In the genomic region with DNA sequence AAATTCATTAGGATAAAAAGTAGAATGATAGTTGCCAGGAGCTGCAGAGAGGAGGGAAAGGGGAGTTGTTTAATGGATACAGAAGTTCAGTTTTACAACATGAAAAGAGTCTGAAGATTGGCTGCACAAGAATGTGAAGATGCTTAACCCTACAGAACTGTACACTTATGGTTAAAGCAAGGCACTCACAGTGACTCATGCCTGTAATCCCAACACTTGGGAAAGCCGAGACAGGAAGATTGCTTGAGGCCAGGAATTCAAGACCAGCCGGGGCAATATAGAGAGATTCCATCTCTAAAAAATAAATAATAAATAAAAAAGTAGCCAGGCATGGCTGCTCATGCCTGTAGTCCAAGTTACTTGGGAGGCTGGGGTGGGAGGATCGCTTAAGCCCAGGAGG, we compare ENCODE assay signal across 19 cellular contexts.
DNase-seq lines count a peak whose midpoint lies in the region; ATAC-seq, FAIRE-seq and TF ChIP-seq lines count a peak whose summit lies in the region.
"Had no signal": no experiment of that assay in that cellular context is flagged by ENCODE, and none has a peak within 500 bp of the region (broad histone marks: within the 10 kb centered on the region; RNA-seq: fewer than 3 reads in every experiment).

No MANE protein-coding gene starts in this region.

- no peak overlapping the region for H3K4me3 ChIP-seq in IMR-90 (ENCODE audit: insufficient read depth, low read depth, low read length)
- no peak overlapping the region for H3K4me3 ChIP-seq in astrocyte (ENCODE audit: insufficient read depth, low read depth, low read length)
- H3K4me3 ChIP-seq in fibroblast of villous mesenchyme (ENCODE audit: low read depth, low read length): no peak overlapping the region
- H3K4me3 ChIP-seq: BLaER1 had no signal

- H3K27ac ChIP-seq in IMR-90 (ENCODE audit: insufficient read depth, low read length) (no peak overlapping the region), astrocyte (ENCODE audit: low read depth, low read length) (no peak overlapping the region), H9 (ENCODE audit: insufficient read length, low read depth, low read length) (no peak overlapping the region)
- H3K27ac ChIP-seq: BLaER1 had no signal

- peaks cover 3% of the 10 kb centered on the region for H3K4me1 Mint-ChIP-seq in astrocyte (ENCODE audit: low read depth, unreplicated experiment)
- H3K4me1 Mint-ChIP-seq in H9: peaks cover 0 to 7% of the 10 kb centered on the region in 2 experiments; a peak in 2 of 4 replicates
- H3K4me1 Mint-ChIP-seq: CD8-positive, alpha-beta memory T cell; IgD-negative memory B cell had no signal

- POLR2A ChIA-PET in IMR-90 (lab: Charles Lee; ENCODE audit: unreplicated experiment): no interaction called here

- in situ Hi-C loops in IMR-90 (cut with MboI; ENCODE audit: low sequenced_read_pairs): loop anchor here (25.0 kb wide), 2 partner anchors 102 to 298 kb away; no protein-coding TSS in a partner anchor

- no peak overlapping the region for H3K56ac ChIP-seq in IMR-90 (ENCODE audit: extremely low read depth, insufficient read depth, low read length)
- H3K56ac ChIP-seq in H9 (ENCODE audit: insufficient read length, low read depth, low read length): no peak overlapping the region

- no peaks in the 10 kb centered on the region for H3K23me2 ChIP-seq in H9 (ENCODE audit: insufficient read length, low read depth, low read length, poor library complexity, severe bottlenecking)

- intact Hi-C loops in IMR-90 (cut with micrococcal nuclease): no loop called here

- H4K20me1 ChIP-seq in IMR-90 (ENCODE audit: insufficient read depth, low read length) (no peaks in the 10 kb centered on the region), astrocyte (ENCODE audit: insufficient read depth, low read length) (no peaks in the 10 kb centered on the region), H9 (ENCODE audit: control insufficient read depth, insufficient read depth, insufficient read length) (no peaks in the 10 kb centered on the region)
- H4K20me1 ChIP-seq: BLaER1 had no signal

- H3K9me3 ChIP-seq in IMR-90 (ENCODE audit: control insufficient read depth, insufficient read depth, low read length): no peaks in the 10 kb centered on the region
- no peaks in the 10 kb centered on the region for H3K9me3 ChIP-seq in astrocyte (ENCODE audit: insufficient read depth, low read depth, low read length)
- H3K9me3 ChIP-seq in H9 (ENCODE audit: control insufficient read depth, low read depth, low read length): no peaks in the 10 kb centered on the region
- H3K9me3 ChIP-seq: BLaER1 had no signal

- no peaks in the 10 kb centered on the region for H3K79me1 ChIP-seq in IMR-90 (ENCODE audit: low read depth in 1 of 2, low read length in 2 of 2)
- no peaks in the 10 kb centered on the region for H3K79me1 ChIP-seq in H9 (ENCODE audit: insufficient read depth, low read depth, low read length, poor library complexity, severe bottlenecking)

- H3K9ac ChIP-seq in IMR-90 (ENCODE audit: low read depth, low read length): no peak overlapping the region
- no peak overlapping the region for H3K9ac ChIP-seq in astrocyte (ENCODE audit: low read length)
- no peak overlapping the region for H3K9ac ChIP-seq in H9 (ENCODE audit: extremely low read depth, insufficient read length, low read length)
- H3K9ac ChIP-seq: BLaER1 had no signal

- H3T11ph ChIP-seq in H9 (ENCODE audit: low read length): no peak overlapping the region

- H3K23ac ChIP-seq in IMR-90 (ENCODE audit: low read depth, low read length): no peak overlapping the region
- no peak overlapping the region for H3K23ac ChIP-seq in H9 (ENCODE audit: insufficient read length, low read depth, low read length)

- H2AK5ac ChIP-seq in IMR-90 (ENCODE audit: low read depth, low read length) (no peak overlapping the region), H9 (ENCODE audit: insufficient read length, low read length) (no peak overlapping the region)

- no peak for FAIRE-seq in astrocyte (lab: Jason Lieb, UNC)
- FAIRE-seq: A204.1, GM12892 had no signal

- H3K4me2 ChIP-seq in IMR-90 (ENCODE audit: low read depth, low read length): no peak overlapping the region
- H3K4me2 ChIP-seq in astrocyte (ENCODE audit: low read length): no peak overlapping the region
- no peak overlapping the region for H3K4me2 ChIP-seq in H9 (ENCODE audit: insufficient read depth, insufficient read length, low read length)
- H3K4me2 ChIP-seq: BLaER1 had no signal

- H3K14ac ChIP-seq in IMR-90 (replicated peaks; ENCODE audit: low read depth, low read length) (no peak overlapping the region), H9 (ENCODE audit: insufficient read depth, low read length) (no peak overlapping the region)

- no TSS peak for BruUV-seq in IMR-90 (replicated peaks; lab: Mats Ljungman, UMichigan)

- ATAC-seq in IMR-90 (ENCODE audit: low read depth) (peak; percentile 82), GM18517 (IDR thresholded peaks at IDR 0.05; ENCODE audit: unreplicated experiment) (no peak)
- ATAC-seq: PC-3 had no signal

- no peak for TF ChIP-seq RAD21 in IMR-90 (IDR thresholded peaks at IDR 0.05; ENCODE audit: low read length)

- no peak overlapping the region for H3K4me3 Mint-ChIP-seq in astrocyte (ENCODE audit: unreplicated experiment)
- no peak overlapping the region for H3K4me3 Mint-ChIP-seq in H9
- H3K4me3 Mint-ChIP-seq: CD8-positive, alpha-beta memory T cell; IgD-negative memory B cell had no signal

- H2AK9ac ChIP-seq in IMR-90 (replicated peaks; ENCODE audit: low read depth, low read length, poor library complexity): no peak overlapping the region

- H3K27me3 Mint-ChIP-seq in astrocyte (ENCODE audit: low read depth, unreplicated experiment): no peaks in the 10 kb centered on the region
- H3K27me3 Mint-ChIP-seq in H9 (ENCODE audit: low read depth): no peaks in the 10 kb centered on the region
- H3K27me3 Mint-ChIP-seq: CD8-positive, alpha-beta memory T cell; IgD-negative memory B cell had no signal

- no peak overlapping the region for H2BK120ac ChIP-seq in IMR-90 (ENCODE audit: low read depth, low read length)
- H2BK120ac ChIP-seq in H9 (ENCODE audit: low read depth, low read length, poor library complexity, severe bottlenecking): no peak overlapping the region

- no peaks in the 10 kb centered on the region for H3K9me1 ChIP-seq in IMR-90 (ENCODE audit: insufficient read depth, low read length)

- H3K79me2 ChIP-seq in astrocyte (ENCODE audit: insufficient read depth, low read length) (no peaks in the 10 kb centered on the region), H9 (ENCODE audit: insufficient read depth, low read length) (no peaks in the 10 kb centered on the region)

- dilution Hi-C loops in IMR-90 (cut with HindIII; ENCODE audit: low sequenced_read_pairs, unreplicated experiment): no loop called here

- no peaks in the 10 kb centered on the region for H3K9me3 Mint-ChIP-seq in astrocyte (ENCODE audit: unreplicated experiment)
- H3K9me3 Mint-ChIP-seq in H9: peaks cover 0 to 4% of the 10 kb centered on the region in 2 experiments; a peak in 2 of 5 replicates

- H3K36me3 Mint-ChIP-seq in astrocyte (ENCODE audit: low read depth, unreplicated experiment): peaks cover 2% of the 10 kb centered on the region
- peaks cover 0 to 4% (median 2%) of the 10 kb centered on the region in 3 experiments; a peak in 4 of 7 replicates for H3K36me3 Mint-ChIP-seq in H9 (ENCODE audit: insufficient read depth in 1 of 3, low read depth in 3 of 3)
- H3K36me3 Mint-ChIP-seq: IgD-negative memory B cell had no signal

- CTCF ChIA-PET in IMR-90 (lab: Yijun Ruan, JAX): interaction anchor here (0.7 kb wide), 1 partner anchor 12 kb away, joined by 7 read pairs; no protein-coding TSS in a partner anchor

- H3K36me3 ChIP-seq in IMR-90 (ENCODE audit: control insufficient read depth, insufficient read depth, low read length) (no peaks in the 10 kb centered on the region), astrocyte (ENCODE audit: insufficient read depth, low read length) (no peaks in the 10 kb centered on the region)
- H3K36me3 ChIP-seq: BLaER1 had no signal

- no peak for TF ChIP-seq CTCF in IMR-90 (conservative IDR thresholded peaks at IDR 0.05; ENCODE audit: low read depth, low read length)
- TF ChIP-seq CTCF in astrocyte (IDR thresholded peaks at IDR 0.05; ENCODE audit: insufficient read depth, low read depth, low read length): no peak
- no peak for TF ChIP-seq CTCF in fibroblast of villous mesenchyme (IDR thresholded peaks at IDR 0.05; ENCODE audit: insufficient read depth, low read depth, low read length)
- TF ChIP-seq CTCF in H9 (conservative IDR thresholded peaks at IDR 0.05): no peak

- H4K91ac ChIP-seq in IMR-90 (ENCODE audit: insufficient read depth, low read depth, low read length): no peak overlapping the region
- H4K91ac ChIP-seq in H9 (ENCODE audit: insufficient read length, low read depth, low read length): no peak overlapping the region

- H2BK5ac ChIP-seq in IMR-90 (ENCODE audit: low read depth, low read length, poor library complexity, severe bottlenecking) (no peak overlapping the region), H9 (ENCODE audit: insufficient read length, low read length) (no peak overlapping the region)

- no peak overlapping the region for H2AFZ ChIP-seq in IMR-90 (replicated peaks; ENCODE audit: low read length, poor library complexity)
- no peak overlapping the region for H2AFZ ChIP-seq in astrocyte (ENCODE audit: low read depth, low read length)
- no peak overlapping the region for H2AFZ ChIP-seq in H9 (ENCODE audit: low read length)

- no peak overlapping the region for H3K27ac Mint-ChIP-seq in astrocyte (ENCODE audit: unreplicated experiment)
- no peak overlapping the region for H3K27ac Mint-ChIP-seq in H9
- H3K27ac Mint-ChIP-seq: CD8-positive, alpha-beta memory T cell; IgD-negative memory B cell had no signal

- no peak overlapping the region for H2BK15ac ChIP-seq in IMR-90 (ENCODE audit: low read depth, low read length)
- H2BK15ac ChIP-seq in H9 (ENCODE audit: low read depth, low read length): no peak overlapping the region

- TF ChIP-seq POLR2A in IMR-90 (IDR thresholded peaks at IDR 0.05; ENCODE audit: low read depth, low read length): no peak

- H3K18ac ChIP-seq in IMR-90 (ENCODE audit: low read depth, low read length) (no peak overlapping the region), H9 (ENCODE audit: insufficient read length, low read depth, low read length) (no peak overlapping the region)

- H2BK20ac ChIP-seq in IMR-90 (ENCODE audit: low read depth, low read length) (no peak overlapping the region), H9 (ENCODE audit: low read depth, low read length, poor library complexity, severe bottlenecking) (no peak overlapping the region)

- DNase-seq in EH (ENCODE audit: low read depth) (peak; percentile 89), IMR-90 (peak; percentile 63), astrocyte (ENCODE audit: low read depth) (peak; percentile 6), fibroblast of villous mesenchyme (ENCODE audit: low read depth) (peak; percentile 74), cerebellar nuclear complex (lab: John Stamatoyannopoulos, UW) (no peak), NCI-H345 treated with DMSO at 0.1 percent for 48 hours (lab: John Stamatoyannopoulos, UW; ENCODE audit: unreplicated experiment) (no peak), H9 (no peak)
- DNase-seq: CD8-positive, alpha-beta memory T cell; DND-41; Kasumi-1; NCI-H1930; NCI-H2171; NCI-H748 treated with DMSO at 0.1 percent for 48 hours; PC-3 had no signal

- H3K4me1 ChIP-seq in IMR-90 (ENCODE audit: control insufficient read depth, insufficient read depth, low read length): no peaks in the 10 kb centered on the region; the same call in 1 of the 2 replicates
- H3K4me1 ChIP-seq in astrocyte (ENCODE audit: insufficient read depth, low read length): no peaks in the 10 kb centered on the region
- H3K4me1 ChIP-seq in H9 (ENCODE audit: insufficient read depth, low read length): 0 out of 2 replicates have a peak, but pooled peaks cover 2% of the 10 kb centered on the region
- H3K4me1 ChIP-seq: BLaER1 had no signal

- H4K5ac ChIP-seq in IMR-90 (ENCODE audit: low read depth, low read length): no peak overlapping the region
- no peak overlapping the region for H4K5ac ChIP-seq in H9 (ENCODE audit: insufficient read length, low read depth, low read length)

- WGBS in IMR-90 (ENCODE audit: extremely low coverage in 2 of 2, insufficient read length in 1 of 2), 2 experiments: no CpG with 5 or more reads among the region's 3 CpGs
- no CpG with 5 or more reads among the region's 3 CpGs for WGBS in H9 (ENCODE audit: extremely low coverage, insufficient read length, low lambda C conversion rate)

- no peak overlapping the region for H2BK12ac ChIP-seq in H9 (ENCODE audit: insufficient read length, low read depth, low read length)

- no peak overlapping the region for H4K8ac ChIP-seq in IMR-90 (ENCODE audit: low read depth in 2 of 2, low read length in 2 of 2)
- H4K8ac ChIP-seq in H9 (replicated peaks; ENCODE audit: insufficient read length, low read depth, low read length): no peak overlapping the region

- H3K27me3 ChIP-seq in IMR-90 (ENCODE audit: control insufficient read depth, insufficient read depth, low read length) (no peaks in the 10 kb centered on the region), astrocyte (ENCODE audit: insufficient read depth, low read length) (no peaks in the 10 kb centered on the region), H9 (ENCODE audit: insufficient read depth, low read length) (no peaks in the 10 kb centered on the region)
- H3K27me3 ChIP-seq: BLaER1 had no signal

- H3K4ac ChIP-seq in IMR-90 (ENCODE audit: low read depth, low read length): no peak overlapping the region
- H3K4ac ChIP-seq in H9 (ENCODE audit: low read depth, low read length): no peak overlapping the region

Comparison
In these comparisons a context has a peak if more than half of its experiments do, and no peak if none do; other contexts are left out.
1. DNase-seq: peak in EH (single experiment), IMR-90 (single experiment), astrocyte (single experiment) and fibroblast of villous mesenchyme (single experiment); none in cerebellar nuclear complex (0 of 2), NCI-H345 treated with DMSO at 0.1 percent for 48 hours (single experiment) and H9 (single experiment).